12 cellular contexts compared by ENCODE assay signal in genomic region chr19:8393871-8394250, GRCh38.
A peak's percentile ranks its signal among the peaks of the same experiment; 100 is the strongest.
DNase-seq lines count a peak whose midpoint lies in the region; ATAC-seq and TF ChIP-seq lines count a peak whose summit lies in the region.
"Had no signal": no experiment of that assay in that cellular context is flagged by ENCODE, and none has a peak within 500 bp of the region (broad histone marks: within the 10 kb centered on the region; RNA-seq: fewer than 3 reads in every experiment).

No MANE protein-coding gene starts in this region.

- DNase-seq in NB4 (ENCODE audit: low read depth) = peak; percentile 12
- DNase-seq in midbrain (lab: John Stamatoyannopoulos, UW) = peak; percentile 90
- DNase-seq in substantia nigra (lab: John Stamatoyannopoulos, UW) = peak; percentile 26 to 93 (median 80)
- DNase-seq in NCI-H510A treated with DMSO at 0.1 percent for 48 hours (lab: John Stamatoyannopoulos, UW) = no peak
- DNase-seq in NK-92 (lab: John Stamatoyannopoulos, UW; ENCODE audit: unreplicated experiment) = no peak
- DNase-seq: KBM-7, NCI-H2029 treated with DMSO at 0.1 percent for 48 hours, T-helper 9 cell had no signal

- H3K27ac ChIP-seq in cingulate gyrus (ENCODE audit: low read depth, low read length) (peak overlapping the region; percentile 99), substantia nigra (ENCODE audit: low read depth, low read length, poor library complexity, severe bottlenecking) (peak overlapping the region; percentile 100)

- no peak for ATAC-seq in GM21529 (IDR thresholded peaks at IDR 0.05; ENCODE audit: unreplicated experiment)
- no peak for ATAC-seq in HG03025 (IDR thresholded peaks at IDR 0.05; ENCODE audit: low FRiP score, unreplicated experiment)
- ATAC-seq: GM12878 had no signal

- TF ChIP-seq CTCF in NB4 (IDR thresholded peaks at IDR 0.05; ENCODE audit: low read depth, low read length) = no peak

- no peak overlapping the region for H3K4me3 ChIP-seq in NB4 (ENCODE audit: low read depth, low read length)
- H3K4me3 ChIP-seq: GM12878 had no signal

- TF ChIP-seq POLR2A in NB4 (IDR thresholded peaks at IDR 0.05; ENCODE audit: extremely low read depth, insufficient read length) = no peak

Comparison
In these comparisons a context has a peak if more than half of its experiments do, and no peak if none do; other contexts are left out.
1. DNase-seq: peak in NB4 (single experiment), midbrain (single experiment) and substantia nigra (49 of 49); none in NCI-H510A treated with DMSO at 0.1 percent for 48 hours (single experiment) and NK-92 (single experiment).